Comparison of ENCODE assay signal across 1 cellular context in the genomic region with DNA sequence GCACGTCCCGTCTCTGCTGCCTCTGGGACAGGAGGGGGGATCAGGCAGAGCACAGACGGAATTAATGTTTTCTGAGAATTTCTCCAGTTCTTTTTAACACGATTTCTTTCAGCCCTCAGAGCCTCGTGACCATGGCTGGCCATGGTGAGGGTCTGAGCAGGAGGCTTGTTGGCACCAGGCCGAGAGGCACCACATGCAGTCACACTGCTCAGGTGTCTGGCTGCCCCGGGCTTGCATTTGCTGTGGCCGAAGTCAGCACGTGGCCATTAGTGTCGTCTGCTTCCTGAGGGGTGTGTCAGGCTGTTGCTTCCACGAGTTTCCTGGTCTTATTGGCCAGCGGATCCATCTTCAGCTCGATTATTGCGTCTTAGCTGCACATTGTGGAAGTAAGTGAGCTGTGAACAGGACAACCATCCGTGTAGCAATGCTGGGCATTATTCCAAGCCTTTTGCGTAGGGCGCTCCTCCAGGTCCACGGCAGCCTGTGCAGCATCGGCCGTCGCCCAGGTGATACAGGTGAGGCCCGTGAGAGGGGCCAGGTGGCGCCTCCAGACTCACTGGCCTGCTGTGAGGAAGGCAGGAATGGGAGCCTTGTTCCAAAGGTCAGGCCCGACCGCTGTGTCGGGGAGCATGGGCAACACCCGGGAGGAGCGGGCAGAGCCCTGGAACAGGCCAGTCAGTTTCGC.
TF ChIP-seq lines count a peak whose summit lies in the region.

No MANE protein-coding gene starts in this region.

TF ChIP-seq in HepG2, 621 proteins besides CTCF, POLR2A, EP300 and RAD21:
- TF ChIP-seq ZNF687 (CRISPR knock-in tag; IDR thresholded peaks at IDR 0.05) (0 out of 2 replicates have a peak, but pooled peaks have one; percentile 13), RARA (CRISPR knock-in tag; IDR thresholded peaks at IDR 0.05) (no peak), ZNF292 (CRISPR knock-in tag; IDR thresholded peaks at IDR 0.05; ENCODE audit: borderline replicate concordance, low read depth) (no peak), ZNF713 (CRISPR knock-in tag; IDR thresholded peaks at IDR 0.05) (no peak)
TF ChIP-seq in HepG2: peak in this region for 1.
